Comparison of ENCODE assay signal across 39 cellular contexts in the genomic region with DNA sequence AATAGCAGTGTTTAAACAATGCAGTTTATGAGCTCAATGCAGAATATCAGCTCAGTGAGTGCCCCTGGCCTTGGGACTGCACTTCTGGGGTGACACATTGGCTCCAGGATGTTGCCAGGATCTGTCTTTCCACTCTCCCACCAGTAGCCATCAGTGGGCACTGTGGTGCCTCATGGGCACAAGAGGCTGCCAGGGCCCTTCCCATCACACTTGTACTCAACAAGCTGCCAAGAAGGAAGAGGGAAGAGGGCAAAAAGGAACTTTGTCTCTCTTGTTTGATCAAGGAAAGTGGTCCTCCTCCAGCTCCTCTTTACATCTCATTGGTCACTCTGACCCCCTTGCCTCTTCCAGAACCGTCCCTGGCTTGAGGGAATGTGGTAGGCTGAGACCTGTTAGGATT. TPM values are rescaled to one million over a fixed set of nuclear protein-coding genes. Genes with fewer than 3 reads are reported as not detected.
"Had no signal": no experiment of that assay in that cellular context is flagged by ENCODE, and none has a peak within 500 bp of the region (broad histone marks: within the 10 kb centered on the region; RNA-seq: fewer than 3 reads in every experiment).

No MANE protein-coding gene starts in this region.

- H3K36me3 Mint-ChIP-seq: activated naive CD4-positive, alpha-beta T cell treated with anti-CD3 and anti-CD28 coated beads, Interleukin-2, amount 10 ng/mL, durations not matched to agents 7 days and 5 days; activated naive CD4-positive, alpha-beta T cell treated with anti-CD3 and anti-CD28 coated beads, Interleukin-2, amount 50 U/mL, for 24 hours; activated naive CD4-positive, alpha-beta T cell treated with anti-CD3 and anti-CD28 coated beads, Interleukin-2, amount 50 U/mL, for 72 hours; activated naive CD8-positive, alpha-beta T cell; activated naive CD8-positive, alpha-beta T cell treated with anti-CD3 and anti-CD28 coated beads for 36 hours; activated naive CD8-positive, alpha-beta T cell treated with anti-CD3 and anti-CD28 coated beads, Interleukin-2, amount 10 ng/mL, durations not matched to agents 7 days and 5 days; brain had no signal

- H3K27me3 ChIP-seq: ascending aorta had no signal

- FAIRE-seq: astrocyte, bronchial epithelial cell had no signal

- H3K4me1 Mint-ChIP-seq: activated naive CD8-positive, alpha-beta T cell treated with anti-CD3 and anti-CD28 coated beads, Interleukin-2, amount 50 U/mL, for 24 hours; activated T-helper 17 cell treated with anti-CD3 and anti-CD28 coated beads, Interleukin-2, amount 50 U/mL, for 72 hours had no signal

- H3K27ac Mint-ChIP-seq: activated naive CD4-positive, alpha-beta T cell treated with anti-CD3 and anti-CD28 coated beads for 36 hours; activated naive CD4-positive, alpha-beta T cell treated with anti-CD3 and anti-CD28 coated beads, Interleukin-2, amount 10 ng/mL, durations not matched to agents 7 days and 5 days; activated naive CD4-positive, alpha-beta T cell treated with anti-CD3 and anti-CD28 coated beads, Interleukin-2, amount 50 U/mL, for 24 hours; activated naive CD4-positive, alpha-beta T cell treated with anti-CD3 and anti-CD28 coated beads, Interleukin-2, amount 50 U/mL, for 72 hours; activated naive CD8-positive, alpha-beta T cell; activated naive CD8-positive, alpha-beta T cell treated with anti-CD3 and anti-CD28 coated beads for 36 hours; activated naive CD8-positive, alpha-beta T cell treated with anti-CD3 and anti-CD28 coated beads, Interleukin-2, amount 10 ng/mL, durations not matched to agents 7 days and 5 days; activated naive CD8-positive, alpha-beta T cell treated with anti-CD3 and anti-CD28 coated beads, Interleukin-2, amount 50 U/mL, for 24 hours; activated T-cell treated with anti-CD3 and anti-CD28 coated beads, Interleukin-2, amount 50 U/mL, for 24 hours; activated T-cell treated with anti-CD3 and anti-CD28 coated beads, Interleukin-2, amount 50 U/mL, for 72 hours; activated T-helper 1 cell treated with anti-CD3 and anti-CD28 coated beads, Interleukin-12 subunit alpha, Interleukin-12 subunit beta, Interleukin-2, Interleukin-4 antibody, amounts not matched to agents 30 ng/mL and 10 ng/mL and 1 ng/mL, durations not matched to agents 14 hours and 24 hours and 36 hours; activated T-helper 17 cell treated with anti-CD3 and anti-CD28 coated beads, Interleukin-2, amount 50 U/mL, for 72 hours; activated T-helper 2 cell treated with anti-CD3 and anti-CD28 coated beads, Interferon-gamma antibody, Interleukin-2, Interleukin-4, amounts not matched to agents 10 μg/mL and 5 μg/mL and 100 μg/mL, durations not matched to agents 14 hours and 24 hours and 36 hours; brain had no signal

- H3K9me3 Mint-ChIP-seq: activated naive CD4-positive, alpha-beta T cell treated with anti-CD3 and anti-CD28 coated beads for 36 hours; activated naive CD4-positive, alpha-beta T cell treated with anti-CD3 and anti-CD28 coated beads, Interleukin-2, amount 10 ng/mL, durations not matched to agents 7 days and 5 days; activated naive CD4-positive, alpha-beta T cell treated with anti-CD3 and anti-CD28 coated beads, Interleukin-2, amount 50 U/mL, for 24 hours; activated naive CD4-positive, alpha-beta T cell treated with anti-CD3 and anti-CD28 coated beads, Interleukin-2, amount 50 U/mL, for 72 hours; activated naive CD8-positive, alpha-beta T cell treated with anti-CD3 and anti-CD28 coated beads for 36 hours; activated naive CD8-positive, alpha-beta T cell treated with anti-CD3 and anti-CD28 coated beads, Interleukin-2, amount 10 ng/mL, durations not matched to agents 7 days and 5 days; activated naive CD8-positive, alpha-beta T cell treated with anti-CD3 and anti-CD28 coated beads, Interleukin-2, amount 50 U/mL, for 24 hours; activated T-cell treated with anti-CD3 and anti-CD28 coated beads, Interleukin-2, amount 50 U/mL, for 24 hours; activated T-cell treated with anti-CD3 and anti-CD28 coated beads, Interleukin-2, amount 50 U/mL, for 4 hours; activated T-cell treated with anti-CD3 and anti-CD28 coated beads, Interleukin-2, amount 50 U/mL, for 72 hours; activated T-helper 1 cell treated with anti-CD3 and anti-CD28 coated beads, Interleukin-12 subunit alpha, Interleukin-12 subunit beta, Interleukin-2, Interleukin-4 antibody, amounts not matched to agents 30 ng/mL and 10 ng/mL and 1 ng/mL, durations not matched to agents 14 hours and 24 hours and 36 hours; activated T-helper 17 cell treated with anti-CD3 and anti-CD28 coated beads, Interleukin-2, amount 50 U/mL, for 72 hours; activated T-helper 2 cell treated with anti-CD3 and anti-CD28 coated beads, Interferon-gamma antibody, Interleukin-2, Interleukin-4, amounts not matched to agents 10 μg/mL and 5 μg/mL and 100 μg/mL, durations not matched to agents 14 hours and 24 hours and 36 hours; central memory CD8-positive, alpha-beta T cell had no signal

- H3K4me3 Mint-ChIP-seq: activated naive CD4-positive, alpha-beta T cell treated with anti-CD3 and anti-CD28 coated beads for 36 hours; activated naive CD4-positive, alpha-beta T cell treated with anti-CD3 and anti-CD28 coated beads, Interleukin-2, amount 10 ng/mL, durations not matched to agents 7 days and 5 days; activated naive CD4-positive, alpha-beta T cell treated with anti-CD3 and anti-CD28 coated beads, Interleukin-2, amount 50 U/mL, for 24 hours; activated naive CD8-positive, alpha-beta T cell; activated naive CD8-positive, alpha-beta T cell treated with anti-CD3 and anti-CD28 coated beads for 36 hours; activated naive CD8-positive, alpha-beta T cell treated with anti-CD3 and anti-CD28 coated beads, Interleukin-2, amount 10 ng/mL, durations not matched to agents 7 days and 5 days; activated naive CD8-positive, alpha-beta T cell treated with anti-CD3 and anti-CD28 coated beads, Interleukin-2, amount 50 U/mL, for 24 hours; activated T-cell treated with anti-CD3 and anti-CD28 coated beads, Interleukin-2, amount 50 U/mL, for 24 hours; activated T-cell treated with anti-CD3 and anti-CD28 coated beads, Interleukin-2, amount 50 U/mL, for 4 hours; activated T-cell treated with anti-CD3 and anti-CD28 coated beads, Interleukin-2, amount 50 U/mL, for 72 hours; activated T-helper 1 cell treated with anti-CD3 and anti-CD28 coated beads, Interleukin-12 subunit alpha, Interleukin-12 subunit beta, Interleukin-2, Interleukin-4 antibody, amounts not matched to agents 30 ng/mL and 10 ng/mL and 1 ng/mL, durations not matched to agents 14 hours and 24 hours and 36 hours; activated T-helper 17 cell treated with anti-CD3 and anti-CD28 coated beads, Interleukin-2, amount 50 U/mL, for 72 hours; brain; central memory CD8-positive, alpha-beta T cell had no signal

- ATAC-seq: activated naive CD4-positive, alpha-beta T cell treated with anti-CD3 and anti-CD28 coated beads, Interleukin-2, amount 50 U/mL, for 72 hours; activated naive CD8-positive, alpha-beta T cell treated with anti-CD3 and anti-CD28 coated beads, Interleukin-2, amount 50 U/mL, for 24 hours; activated T-cell treated with anti-CD3 and anti-CD28 coated beads, Interleukin-2, amount 50 U/mL, for 4 hours; activated T-cell treated with anti-CD3 and anti-CD28 coated beads, Interleukin-2, amount 50 U/mL, for 72 hours; activated T-helper 17 cell treated with anti-CD3 and anti-CD28 coated beads, Interleukin-2, amount 50 U/mL, for 72 hours; body of pancreas had no signal

- H3K4me1 ChIP-seq: adrenal gland, breast epithelium had no signal

- H3K36me3 ChIP-seq: adrenal gland, ascending aorta, brain microvascular endothelial cell, breast epithelium, cardiac muscle cell had no signal

- H3K9me3 ChIP-seq: adrenal gland, ascending aorta, body of pancreas, breast epithelium had no signal

- DNase-seq: activated effector memory CD4-positive, alpha-beta T cell treated with anti-CD3 and anti-CD28 coated beads, Interleukin-2, amount 50 U/mL, for 16 hours; activated effector memory CD4-positive, alpha-beta T cell treated with Interleukin-2 at 50 U/mL for 16 hours; activated gamma-delta T cell; activated gamma-delta T cell treated with Interleukin-2 at 50 U/mL for 16 hours; activated naive CD4-positive, alpha-beta T cell; activated naive CD4-positive, alpha-beta T cell treated with anti-CD3 and anti-CD28 coated beads for 36 hours; activated naive CD4-positive, alpha-beta T cell treated with anti-CD3 and anti-CD28 coated beads, Interleukin-2, amount 10 ng/mL, durations not matched to agents 7 days and 5 days; activated naive CD4-positive, alpha-beta T cell treated with anti-CD3 and anti-CD28 coated beads, Interleukin-2, amount 50 U/mL, for 16 hours; activated naive CD4-positive, alpha-beta T cell treated with Interleukin-2 at 50 U/mL for 16 hours; activated naive CD8-positive, alpha-beta T cell treated with anti-CD3 and anti-CD28 coated beads for 36 hours; activated naive CD8-positive, alpha-beta T cell treated with anti-CD3 and anti-CD28 coated beads, Interleukin-2, amount 10 ng/mL, durations not matched to agents 7 days and 5 days; activated naive CD8-positive, alpha-beta T cell treated with anti-CD3 and anti-CD28 coated beads, Interleukin-2, amount 50 U/mL, for 24 hours; activated T-cell treated with anti-CD3 and anti-CD28 coated beads, Interleukin-2, amount 50 U/mL, for 24 hours; activated T-cell treated with anti-CD3 and anti-CD28 coated beads, Interleukin-2, amount 50 U/mL, for 4 hours; activated T-cell treated with anti-CD3 and anti-CD28 coated beads, Interleukin-2, amount 50 U/mL, for 48 hours; activated T-cell treated with anti-CD3 and anti-CD28 coated beads, Interleukin-2, amount 50 U/mL, for 72 hours; adrenal gland; amniotic stem cell; amygdala; anterior cingulate cortex; aorta; body of pancreas; brain microvascular endothelial cell; caudate nucleus; central memory CD4-positive, alpha-beta T cell; cerebellar nuclear complex had no signal

- H3K27ac ChIP-seq: adrenal gland, ascending aorta, body of pancreas, brain microvascular endothelial cell, breast epithelium, cardiac muscle cell had no signal

- H3K4me3 ChIP-seq: adrenal gland, ascending aorta, body of pancreas, breast epithelium, cardiac muscle cell had no signal

RNA-seq across cellular contexts. Expression of a gene that starts 5.1 kb away (rescaled TPM):
- total RNA-seq: activated naive CD4-positive, alpha-beta T cell treated with anti-CD3 and anti-CD28 coated beads for 36 hours; activated naive CD4-positive, alpha-beta T cell treated with anti-CD3 and anti-CD28 coated beads, Interleukin-2, amount 50 U/mL, for 72 hours; activated naive CD8-positive, alpha-beta T cell treated with anti-CD3 and anti-CD28 coated beads for 36 hours; activated naive CD8-positive, alpha-beta T cell treated with anti-CD3 and anti-CD28 coated beads, Interleukin-2, amount 10 ng/mL, durations not matched to agents 7 days and 5 days; activated T-cell treated with anti-CD3 and anti-CD28 coated beads, Interleukin-2, amount 50 U/mL, for 72 hours; activated T-helper 1 cell treated with anti-CD3 and anti-CD28 coated beads, Interleukin-12 subunit alpha, Interleukin-12 subunit beta, Interleukin-2, Interleukin-4 antibody, amounts not matched to agents 30 ng/mL and 10 ng/mL and 1 ng/mL, durations not matched to agents 14 hours and 24 hours and 36 hours; activated T-helper 17 cell treated with anti-CD3 and anti-CD28 coated beads, Interleukin-2, amount 50 U/mL, for 72 hours; activated T-helper 2 cell treated with anti-CD3 and anti-CD28 coated beads, Interferon-gamma antibody, Interleukin-2, Interleukin-4, amounts not matched to agents 10 μg/mL and 5 μg/mL and 100 μg/mL, durations not matched to agents 14 hours and 24 hours and 36 hours had no signal
